Comparison of ENCODE assay signal across 10 cellular contexts in the genomic region with DNA sequence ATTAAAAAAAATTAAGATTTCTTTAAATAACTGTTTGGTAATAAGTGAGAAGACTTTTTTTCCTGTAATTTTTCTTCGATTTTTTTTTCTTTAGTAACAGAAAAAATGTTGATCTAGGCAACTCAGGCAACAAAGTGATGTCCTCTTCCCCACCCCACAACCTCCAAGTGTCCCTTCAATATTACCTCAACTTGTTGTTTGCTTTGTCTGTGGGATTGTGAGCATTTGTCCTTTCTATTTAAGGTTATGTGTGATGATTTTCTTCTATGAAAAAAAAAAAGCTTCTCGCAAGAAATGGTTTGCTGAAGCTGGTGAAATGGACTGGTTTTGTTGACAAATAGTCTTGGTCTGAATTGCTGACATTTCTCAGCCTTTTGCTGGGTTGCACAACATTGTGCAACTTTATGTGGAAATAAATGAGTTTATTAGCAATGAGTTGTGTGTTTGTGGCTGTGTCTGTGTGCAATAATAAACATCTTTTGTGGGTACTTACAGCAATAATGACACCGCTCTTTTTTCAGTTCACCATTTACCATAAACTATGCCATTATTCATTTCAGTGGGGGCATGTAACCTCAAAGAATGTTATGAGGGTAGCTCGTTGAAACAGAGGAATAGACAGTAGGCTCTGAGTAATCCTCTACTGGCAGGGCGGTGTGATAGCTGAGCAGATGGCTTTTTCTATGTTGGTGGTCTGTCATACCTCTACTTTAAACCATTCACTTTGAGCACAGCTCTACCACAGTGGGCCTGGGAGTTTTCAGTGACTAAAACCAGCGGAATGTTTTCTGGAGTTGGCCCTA.
DNase-seq lines count a peak whose midpoint lies in the region; ATAC-seq, FAIRE-seq and TF ChIP-seq lines count a peak whose summit lies in the region.
"Had no signal": no experiment of that assay in that cellular context is flagged by ENCODE, and none has a peak within 500 bp of the region (broad histone marks: within the 10 kb centered on the region; RNA-seq: fewer than 3 reads in every experiment).

No MANE protein-coding gene starts in this region.

- intact Hi-C loops in pancreas (cut with DNase I) (no loop called here), uterus (cut with DNase I; ENCODE audit: low total_unique reads) (no loop called here)

- ATAC-seq in pancreas (peak in 3 of 4 donors; percentile 36 to 51 (median 50)), HG03457 (IDR thresholded peaks at IDR 0.05; ENCODE audit: unreplicated experiment) (no peak), GM18520 (IDR thresholded peaks at IDR 0.05; ENCODE audit: unreplicated experiment) (no peak)

- H3K4me2 ChIP-seq in fibroblast of lung (ENCODE audit: extremely low read depth, insufficient read depth, low read length): no peak overlapping the region

- H3K27me3 ChIP-seq in fibroblast of lung (ENCODE audit: control insufficient read depth, insufficient read depth, low read length) (no peaks in the 10 kb centered on the region), pancreas (no peaks in the 10 kb centered on the region), uterus (no peaks in the 10 kb centered on the region)

- H3K27ac ChIP-seq in fibroblast of lung (ENCODE audit: insufficient read depth, low read length) (peak overlapping the region; percentile 76), pancreas (peak overlapping the region in 1 of 4 donors; percentile 44), uterus (no peak overlapping the region)

- no peak overlapping the region for H3K4me3 ChIP-seq in fibroblast of lung (replicated peaks in 1 of 4; ENCODE audit: control extremely low read depth in 1 of 4, insufficient read depth in 1 of 4, low read depth in 3 of 4, low read length in 4 of 4)
- H3K4me3 ChIP-seq in pancreas: no peak overlapping the region
- no peak overlapping the region for H3K4me3 ChIP-seq in uterus

- DNase-seq in EH (ENCODE audit: low read depth): peak; percentile 98
- DNase-seq in RCC 7860 (ENCODE audit: low spot score): peak; percentile 96
- DNase-seq in fibroblast of lung (ENCODE audit: low read depth in 2 of 2): peak; percentile 94 to 97
- DNase-seq in pancreas: no peak
- DNase-seq in SHP77 treated with DMSO at 0.1 percent for 48 hours (lab: John Stamatoyannopoulos, UW): no peak
- DNase-seq in uterus: no peak
- DNase-seq: DND-41, NCI-H446 treated with DMSO at 0.1 percent for 48 hours had no signal

- H3K36me3 ChIP-seq in fibroblast of lung (ENCODE audit: control insufficient read depth, insufficient read depth, low read length): no peaks in the 10 kb centered on the region
- no peaks in the 10 kb centered on the region for H3K36me3 ChIP-seq in pancreas
- H3K36me3 ChIP-seq in uterus: no peaks in the 10 kb centered on the region

- FAIRE-seq in RCC 7860 (lab: Jason Lieb, UNC): peak; percentile 97
- FAIRE-seq in pancreas (lab: Jason Lieb, UNC): no peak

- TF ChIP-seq CTCF in fibroblast of lung (conservative IDR thresholded peaks at IDR 0.05 in 1 of 2, IDR thresholded peaks at IDR 0.05 in 1 of 2; ENCODE audit: low read depth in 1 of 2, low read length in 2 of 2) (no peak), pancreas (IDR thresholded peaks at IDR 0.05) (no peak), uterus (IDR thresholded peaks at IDR 0.05) (no peak)

- no peak overlapping the region for H2AFZ ChIP-seq in fibroblast of lung (ENCODE audit: low read length)

- no peak for TF ChIP-seq POLR2A in uterus (IDR thresholded peaks at IDR 0.05)

- H3K9me3 ChIP-seq in fibroblast of lung (ENCODE audit: control insufficient read depth, insufficient read depth, low read depth, low read length) (no peaks in the 10 kb centered on the region), pancreas (no peaks in the 10 kb centered on the region), uterus (no peaks in the 10 kb centered on the region)

- WGBS in pancreas, 2 donors: 70 to 77% methylated on average over 6 of the region's 6 CpGs

- no peaks in the 10 kb centered on the region for H4K20me1 ChIP-seq in fibroblast of lung (ENCODE audit: control insufficient read depth, extremely low read depth, insufficient read depth, low read length)

- H3K9ac ChIP-seq in fibroblast of lung (ENCODE audit: insufficient read depth, low read length): no peak overlapping the region

- H3K79me2 ChIP-seq in fibroblast of lung (ENCODE audit: control insufficient read depth, insufficient read depth, low read length): no peaks in the 10 kb centered on the region

- H3K4me1 ChIP-seq in fibroblast of lung (ENCODE audit: control insufficient read depth, extremely low read depth, insufficient read depth, low read length) (peaks cover 28% of the 10 kb centered on the region), pancreas (peaks cover 0 to 21% (median 0%) of the 10 kb centered on the region in 3 donors), uterus (no peaks in the 10 kb centered on the region)

Comparison
In these comparisons a context has a peak if more than half of its experiments do, and no peak if none do; other contexts are left out.
1. DNase-seq: peak in EH (single experiment), RCC 7860 (single experiment) and fibroblast of lung (2 of 2); none in pancreas (0 of 6), SHP77 treated with DMSO at 0.1 percent for 48 hours (single experiment) and uterus (0 of 2).
2. ATAC-seq: peak in pancreas (3 of 4); none in HG03457 (single experiment) and GM18520 (single experiment).